In genomic region chr7:104951546-104951945, GRCh38 we compare ENCODE assay signal across 13 cellular contexts.
DNase-seq lines count a peak whose midpoint lies in the region; ATAC-seq lines count a peak whose summit lies in the region.
"Had no signal": no experiment of that assay in that cellular context is flagged by ENCODE, and none has a peak within 500 bp of the region (broad histone marks: within the 10 kb centered on the region; RNA-seq: fewer than 3 reads in every experiment).

No MANE protein-coding gene starts in this region.

- intact Hi-C loops in dendritic cell treated with granulocyte-macrophage colony-stimulating factor and Interleukin-4, amounts not matched to agents 40 ng/mL and 50 ng/mL, for 4 days (cut with micrococcal nuclease), result no loop called here

- H3K4me1 ChIP-seq in urinary bladder (ENCODE audit: insufficient read depth), result peaks cover 2% of the 10 kb centered on the region

- CTCF ChIA-PET in activated naive CD4-positive, alpha-beta T cell treated with anti-CD3 and anti-CD28 coated beads, Interleukin-2, amount 10 ng/mL, durations not matched to agents 7 days and 5 days (lab: Charles Lee), result no interaction called here

- H3K4me3 ChIP-seq in urinary bladder (ENCODE audit: low read depth, low read length), result no peak overlapping the region

- no peak for DNase-seq in activated naive CD4-positive, alpha-beta T cell treated with anti-CD3 and anti-CD28 coated beads, Interleukin-2, amount 50 U/mL, for 72 hours (ENCODE audit: low spot score in 2 of 2)
- no peak for DNase-seq in activated naive CD4-positive, alpha-beta T cell treated with anti-CD3 and anti-CD28 coated beads, Interleukin-2, amount 10 ng/mL, durations not matched to agents 7 days and 5 days
- DNase-seq in naive B cell (no peak), HuH-7.5 (ENCODE audit: low spot score) (no peak), nucleus accumbens (lab: John Stamatoyannopoulos, UW) (no peak)
- DNase-seq: ACHN; activated CD4-positive, alpha-beta T cell treated with anti-CD3 and anti-CD28 coated beads, Interleukin-2, amount 50 U/mL, for 48 hours; activated naive CD8-positive, alpha-beta T cell treated with anti-CD3 and anti-CD28 coated beads, Interleukin-2, amount 10 ng/mL, durations not matched to agents 7 days and 5 days; NCI-H1417 treated with DMSO at 0.1 percent for 48 hours; nephron progenitor cell had no signal

- no peak overlapping the region for H3K27ac Mint-ChIP-seq in activated naive CD4-positive, alpha-beta T cell treated with anti-CD3 and anti-CD28 coated beads, Interleukin-2, amount 50 U/mL, for 72 hours
- no peak overlapping the region for H3K27ac Mint-ChIP-seq in activated naive CD4-positive, alpha-beta T cell treated with anti-CD3 and anti-CD28 coated beads, Interleukin-2, amount 10 ng/mL, durations not matched to agents 7 days and 5 days
- peak overlapping the region; percentile 79 for H3K27ac Mint-ChIP-seq in dendritic cell treated with granulocyte-macrophage colony-stimulating factor and Interleukin-4, amounts not matched to agents 40 ng/mL and 50 ng/mL, for 4 days
- peak overlapping the region in 4 of 6 donors; percentile 27 to 76 (median 54) for H3K27ac Mint-ChIP-seq in naive B cell
- H3K27ac Mint-ChIP-seq: activated naive CD8-positive, alpha-beta T cell treated with anti-CD3 and anti-CD28 coated beads, Interleukin-2, amount 10 ng/mL, durations not matched to agents 7 days and 5 days; nephron progenitor cell had no signal

- peaks cover 0 to 44% of the 10 kb centered on the region in 2 donors for H3K36me3 Mint-ChIP-seq in activated naive CD4-positive, alpha-beta T cell treated with anti-CD3 and anti-CD28 coated beads, Interleukin-2, amount 50 U/mL, for 72 hours
- peaks cover 3% of the 10 kb centered on the region for H3K36me3 Mint-ChIP-seq in activated naive CD4-positive, alpha-beta T cell treated with anti-CD3 and anti-CD28 coated beads, Interleukin-2, amount 10 ng/mL, durations not matched to agents 7 days and 5 days
- H3K36me3 Mint-ChIP-seq in dendritic cell treated with granulocyte-macrophage colony-stimulating factor and Interleukin-4, amounts not matched to agents 40 ng/mL and 50 ng/mL, for 4 days (ENCODE audit: low read depth), result peaks cover 40% of the 10 kb centered on the region
- peaks cover 11 to 13% of the 10 kb centered on the region in 2 donors for H3K36me3 Mint-ChIP-seq in naive B cell

- peak; percentile 40 to 55 for ATAC-seq in activated naive CD4-positive, alpha-beta T cell treated with anti-CD3 and anti-CD28 coated beads, Interleukin-2, amount 50 U/mL, for 72 hours
- ATAC-seq in naive B cell (ENCODE audit: low read depth in 2 of 2), result no peak
- no peak for ATAC-seq in HG03108 (IDR thresholded peaks at IDR 0.05; ENCODE audit: unreplicated experiment)

- H3K4me3 Mint-ChIP-seq in activated naive CD4-positive, alpha-beta T cell treated with anti-CD3 and anti-CD28 coated beads, Interleukin-2, amount 10 ng/mL, durations not matched to agents 7 days and 5 days, result no peak overlapping the region
- no peak overlapping the region for H3K4me3 Mint-ChIP-seq in dendritic cell treated with granulocyte-macrophage colony-stimulating factor and Interleukin-4, amounts not matched to agents 40 ng/mL and 50 ng/mL, for 4 days
- peak overlapping the region in 1 of 8 donors; percentile 56 for H3K4me3 Mint-ChIP-seq in naive B cell
- H3K4me3 Mint-ChIP-seq: activated naive CD8-positive, alpha-beta T cell treated with anti-CD3 and anti-CD28 coated beads, Interleukin-2, amount 10 ng/mL, durations not matched to agents 7 days and 5 days; nephron progenitor cell had no signal

- no peaks in the 10 kb centered on the region for H3K27me3 Mint-ChIP-seq in activated naive CD4-positive, alpha-beta T cell treated with anti-CD3 and anti-CD28 coated beads, Interleukin-2, amount 10 ng/mL, durations not matched to agents 7 days and 5 days
- H3K27me3 Mint-ChIP-seq in dendritic cell treated with granulocyte-macrophage colony-stimulating factor and Interleukin-4, amounts not matched to agents 40 ng/mL and 50 ng/mL, for 4 days, result no peaks in the 10 kb centered on the region
- no peaks in the 10 kb centered on the region for H3K27me3 Mint-ChIP-seq in naive B cell
- H3K27me3 Mint-ChIP-seq: activated naive CD8-positive, alpha-beta T cell treated with anti-CD3 and anti-CD28 coated beads, Interleukin-2, amount 10 ng/mL, durations not matched to agents 7 days and 5 days had no signal

- no peaks in the 10 kb centered on the region for H3K36me3 ChIP-seq in urinary bladder (ENCODE audit: insufficient read depth)

- H3K9me3 Mint-ChIP-seq in activated naive CD4-positive, alpha-beta T cell treated with anti-CD3 and anti-CD28 coated beads, Interleukin-2, amount 50 U/mL, for 72 hours, result peaks cover 0 to 4% of the 10 kb centered on the region in 2 donors
- peaks cover 1% of the 10 kb centered on the region for H3K9me3 Mint-ChIP-seq in activated naive CD4-positive, alpha-beta T cell treated with anti-CD3 and anti-CD28 coated beads, Interleukin-2, amount 10 ng/mL, durations not matched to agents 7 days and 5 days
- no peaks in the 10 kb centered on the region for H3K9me3 Mint-ChIP-seq in dendritic cell treated with granulocyte-macrophage colony-stimulating factor and Interleukin-4, amounts not matched to agents 40 ng/mL and 50 ng/mL, for 4 days
- H3K9me3 Mint-ChIP-seq in naive B cell, result no peaks in the 10 kb centered on the region
- H3K9me3 Mint-ChIP-seq: activated naive CD8-positive, alpha-beta T cell treated with anti-CD3 and anti-CD28 coated beads, Interleukin-2, amount 10 ng/mL, durations not matched to agents 7 days and 5 days had no signal

- WGBS in urinary bladder, result 62% methylated on average over 7 of the region's 7 CpGs

- peak overlapping the region; percentile 41 for H3K27ac ChIP-seq in urinary bladder (ENCODE audit: low read depth)

- peaks cover 13% of the 10 kb centered on the region for H3K4me1 Mint-ChIP-seq in activated naive CD4-positive, alpha-beta T cell treated with anti-CD3 and anti-CD28 coated beads, Interleukin-2, amount 10 ng/mL, durations not matched to agents 7 days and 5 days
- peaks cover 52% of the 10 kb centered on the region for H3K4me1 Mint-ChIP-seq in dendritic cell treated with granulocyte-macrophage colony-stimulating factor and Interleukin-4, amounts not matched to agents 40 ng/mL and 50 ng/mL, for 4 days (ENCODE audit: low read depth)
- H3K4me1 Mint-ChIP-seq in naive B cell, result peaks cover 41 to 69% (median 52%) of the 10 kb centered on the region in 3 donors

Comparison
In these comparisons a context has a peak if more than half of its experiments do, and no peak if none do; other contexts are left out.
1. ATAC-seq: peak in activated naive CD4-positive, alpha-beta T cell treated with anti-CD3 and anti-CD28 coated beads, Interleukin-2, amount 50 U/mL, for 72 hours (2 of 2); none in naive B cell (0 of 2) and HG03108 (single experiment).
2. H3K27ac Mint-ChIP-seq: peak in dendritic cell treated with granulocyte-macrophage colony-stimulating factor and Interleukin-4, amounts not matched to agents 40 ng/mL and 50 ng/mL, for 4 days (single experiment) and naive B cell (4 of 6); none in activated naive CD4-positive, alpha-beta T cell treated with anti-CD3 and anti-CD28 coated beads, Interleukin-2, amount 50 U/mL, for 72 hours (0 of 2) and activated naive CD4-positive, alpha-beta T cell treated with anti-CD3 and anti-CD28 coated beads, Interleukin-2, amount 10 ng/mL, durations not matched to agents 7 days and 5 days (single experiment).